In the genomic region with DNA sequence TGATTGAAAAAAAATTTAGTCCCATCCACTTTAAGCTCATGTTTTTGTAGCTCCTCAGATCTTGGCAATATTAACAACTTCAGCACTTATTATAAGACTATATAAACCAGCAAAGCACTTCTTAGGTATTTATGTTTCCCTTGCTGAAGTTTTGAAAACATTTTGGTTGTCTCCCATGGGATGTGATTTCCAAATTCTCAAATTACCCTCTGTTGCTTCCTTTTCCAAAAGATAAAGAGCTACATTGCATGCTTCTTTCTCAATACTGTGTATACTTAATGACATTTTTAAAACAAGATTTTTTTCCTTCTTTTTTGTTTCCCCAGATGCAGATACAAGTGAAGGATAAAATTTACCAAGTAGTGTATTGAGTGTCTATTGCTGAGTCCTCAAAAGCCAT, we compare ENCODE assay signal across 20 cellular contexts.
DNase-seq lines count a peak whose midpoint lies in the region; ATAC-seq and FAIRE-seq lines count a peak whose summit lies in the region.
"Had no signal": no experiment of that assay in that cellular context is flagged by ENCODE, and none has a peak within 500 bp of the region (broad histone marks: within the 10 kb centered on the region; RNA-seq: fewer than 3 reads in every experiment).

No MANE protein-coding gene starts in this region.

- no peak for ATAC-seq in GM18870 (IDR thresholded peaks at IDR 0.05; ENCODE audit: unreplicated experiment)
- ATAC-seq: A549 had no signal

- FAIRE-seq in endometrium (lab: Jason Lieb, UNC) = peak; percentile 89
- FAIRE-seq: A549, GM12892, GM18507, HTR-8/SVneo had no signal

- DNase-seq in LHCN-M2 (ENCODE audit: low read depth) = peak; percentile 24
- DNase-seq in fibroblast of peridontal ligament (ENCODE audit: extremely low read depth) = peak; percentile 36
- DNase-seq in myocyte (ENCODE audit: low read depth) = peak; percentile 40
- no peak for DNase-seq in activated naive CD4-positive, alpha-beta T cell treated with Interleukin-2 at 50 U/mL for 16 hours
- no peak for DNase-seq in SKM-1 (lab: John Stamatoyannopoulos, UW; ENCODE audit: unreplicated experiment)
- no peak for DNase-seq in HT-29 (ENCODE audit: low spot score)
- DNase-seq: AML-193; Caco-2; CD4-positive, alpha-beta T cell; DMS153; DMS79; GDM1; GOT3; H9 had no signal

Comparison
In these comparisons a context has a peak if more than half of its experiments do, and no peak if none do; other contexts are left out.
1. DNase-seq: peak in LHCN-M2 (single experiment), fibroblast of peridontal ligament (single experiment) and myocyte (single experiment); none in activated naive CD4-positive, alpha-beta T cell treated with Interleukin-2 at 50 U/mL for 16 hours (single experiment), SKM-1 (single experiment) and HT-29 (single experiment).